In the genomic region with DNA sequence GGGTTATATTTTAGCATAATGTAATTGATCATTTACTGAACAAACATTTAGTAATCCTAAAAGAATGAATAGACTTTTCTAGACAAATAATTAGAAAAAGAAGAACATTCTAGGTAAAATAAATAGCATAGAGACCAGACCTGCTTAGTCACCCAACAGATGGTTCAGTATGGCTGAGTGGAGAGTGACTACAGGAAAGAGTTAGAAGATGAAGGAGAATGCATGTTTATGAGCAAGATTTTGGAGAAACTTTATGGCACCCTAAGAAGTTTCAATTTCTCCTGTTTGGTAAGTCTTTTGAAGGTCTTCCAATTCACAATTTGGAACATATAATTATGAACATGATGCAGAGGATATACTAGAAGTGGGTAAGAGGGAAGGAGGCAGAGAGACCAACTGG, we compare ENCODE assay signal across 25 cellular contexts. TPM values are rescaled to one million over a fixed set of nuclear protein-coding genes. Genes with fewer than 3 reads are reported as not detected.
"Had no signal": no experiment of that assay in that cellular context is flagged by ENCODE, and none has a peak within 500 bp of the region (broad histone marks: within the 10 kb centered on the region; RNA-seq: fewer than 3 reads in every experiment).

No MANE protein-coding gene starts in this region.

- DNase-seq: activated CD4-positive, alpha-beta memory T cell treated with anti-CD3 and anti-CD28 coated beads, Interleukin-2, amount 10 ng/mL, durations not matched to agents 7 days and 5 days; activated CD4-positive, alpha-beta T cell treated with anti-CD3 and anti-CD28 coated beads for 48 hours; activated CD4-positive, CD25-positive, alpha-beta regulatory T cell; activated CD8-positive, alpha-beta memory T cell treated with anti-CD3 and anti-CD28 coated beads, Interleukin-2, amount 10 ng/mL, durations not matched to agents 7 days and 5 days; activated naive CD4-positive, alpha-beta T cell treated with Interleukin-2 at 50 U/mL for 16 hours; activated naive CD8-positive, alpha-beta T cell treated with anti-CD3 and anti-CD28 coated beads, Interleukin-2, amount 10 ng/mL, durations not matched to agents 7 days and 5 days; activated T-cell treated with anti-CD3 and anti-CD28 coated beads, Interleukin-2, amount 50 U/mL, for 1 hour; anterior cingulate cortex; effector CD4-positive, alpha-beta T cell; foreskin melanocyte; left lung; posterior cingulate gyrus; stimulated activated CD4-positive, alpha-beta T cell treated with anti-CD3 and anti-CD28 coated beads, Interleukin-12 subunit alpha, Interleukin-12 subunit beta, amount 100 ng/mL, for 4 hours; stimulated activated CD4-positive, alpha-beta T cell treated with anti-CD3 and anti-CD28 coated beads, Interleukin-2, amount 100 ng/mL, for 24 hours; stimulated activated naive CD8-positive, alpha-beta T cell treated with anti-CD3 and anti-CD28 coated beads, Interleukin-15, Interleukin-2, amounts not matched to agents 100 U/mL and 50 U/mL, for 24 hours; substantia nigra; T1000; tibial artery had no signal

- H3K36me3 ChIP-seq: left lung had no signal

- H3K4me1 ChIP-seq: left lung had no signal

- H3K27ac ChIP-seq: left lung, tibial artery had no signal

- H3K4me3 ChIP-seq: left lung, tibial artery had no signal

- ATAC-seq: activated CD8-positive, alpha-beta memory T cell treated with anti-CD3 and anti-CD28 coated beads, Interleukin-2, amount 10 ng/mL, durations not matched to agents 7 days and 5 days; activated T-helper 17 cell treated with anti-CD3 and anti-CD28 coated beads, Interleukin-2, amount 50 U/mL, for 72 hours; esophagus mucosa; left lung; stimulated activated naive CD8-positive, alpha-beta T cell treated with anti-CD3 and anti-CD28 coated beads, Interleukin-15, Interleukin-2, amounts not matched to agents 100 U/mL and 50 U/mL, for 24 hours had no signal

- H3K27me3 ChIP-seq: left lung, tibial artery had no signal

- H3K9me3 ChIP-seq: left lung, tibial artery had no signal

RNA-seq across cellular contexts. Expression of gene FAP, which starts 32.9 kb away (rescaled TPM):
- total RNA-seq: activated CD4-positive, alpha-beta memory T cell treated with anti-CD3 and anti-CD28 coated beads, Interleukin-2, amount 10 ng/mL, durations not matched to agents 7 days and 5 days; activated naive CD8-positive, alpha-beta T cell treated with anti-CD3 and anti-CD28 coated beads, Interleukin-2, amount 10 ng/mL, durations not matched to agents 7 days and 5 days; activated T-helper 17 cell treated with anti-CD3 and anti-CD28 coated beads, Interleukin-2, amount 50 U/mL, for 72 hours had no signal

RNA-seq across cellular contexts. Expression of gene GCG, which starts 58.3 kb away (rescaled TPM):
- total RNA-seq: activated CD4-positive, alpha-beta memory T cell treated with anti-CD3 and anti-CD28 coated beads, Interleukin-2, amount 10 ng/mL, durations not matched to agents 7 days and 5 days; activated CD8-positive, alpha-beta memory T cell treated with anti-CD3 and anti-CD28 coated beads, Interleukin-2, amount 10 ng/mL, durations not matched to agents 7 days and 5 days; activated naive CD8-positive, alpha-beta T cell treated with anti-CD3 and anti-CD28 coated beads, Interleukin-2, amount 10 ng/mL, durations not matched to agents 7 days and 5 days; activated T-helper 17 cell treated with anti-CD3 and anti-CD28 coated beads, Interleukin-2, amount 50 U/mL, for 72 hours; esophagus mucosa; kidney epithelial cell; left lung; lung microvascular endothelial cell; renal cortical epithelial cell; T-helper 1 cell treated with Interleukin-12 subunit alpha and Interleukin-12 subunit beta and Interleukin-4 antibody, amounts not matched to agents 30 ng/mL and 1 ng/mL, for 36 hours; urinary bladder had no signal
- polyA plus RNA-seq: urinary bladder had no signal
